In genomic region chr1:205750683-205751651, GRCh38 we compare ENCODE assay signal across 8 cellular contexts. TPM values are rescaled to one million over a fixed set of nuclear protein-coding genes. Genes with fewer than 3 reads are reported as not detected.
A peak's percentile ranks its signal among the peaks of the same experiment; 100 is the strongest.
DNase-seq lines count a peak whose midpoint lies in the region; ATAC-seq, FAIRE-seq and TF ChIP-seq lines count a peak whose summit lies in the region.

No MANE protein-coding gene starts in this region.

- peaks cover 21% of the 10 kb centered on the region for H3K4me1 Mint-ChIP-seq in osteocyte (ENCODE audit: unreplicated experiment)

- H3K36me3 ChIP-seq in Peyer's patch: no peaks in the 10 kb centered on the region

- peak overlapping the region; percentile 87 for H3K4me3 Mint-ChIP-seq in osteocyte (ENCODE audit: unreplicated experiment)

- peak overlapping the region; percentile 78 to 96 (median 92) for H3K4me3 ChIP-seq in Peyer's patch

- no peaks in the 10 kb centered on the region for H3K9me3 ChIP-seq in Peyer's patch

- peaks cover 21% of the 10 kb centered on the region for H3K27me3 Mint-ChIP-seq in osteocyte (ENCODE audit: unreplicated experiment)

- peak overlapping the region; percentile 97 for H3K27ac Mint-ChIP-seq in osteocyte (ENCODE audit: unreplicated experiment)

- H3K4me1 ChIP-seq in Peyer's patch: peaks cover 0 to 18% (median 8%) of the 10 kb centered on the region in 4 donors

- ATAC-seq in GM21360 (IDR thresholded peaks at IDR 0.05; ENCODE audit: unreplicated experiment) (no peak), GM18498 (IDR thresholded peaks at IDR 0.05; ENCODE audit: unreplicated experiment) (no peak)

- TF ChIP-seq CTCF in Peyer's patch (IDR thresholded peaks at IDR 0.05) (no peak), osteocyte (IDR thresholded peaks at IDR 0.05) (no peak)

- H3K9me3 Mint-ChIP-seq in osteocyte (ENCODE audit: unreplicated experiment): no peaks in the 10 kb centered on the region

- DNase-seq in DMS79 (lab: John Stamatoyannopoulos, UW): peak; percentile 70
- no peak for DNase-seq in DMS79 treated with DMSO at 0.1 percent for 48 hours (lab: John Stamatoyannopoulos, UW)
- no peak for DNase-seq in Peyer's patch
- no peak for DNase-seq in osteocyte (ENCODE audit: extremely low spot score, unreplicated experiment)
- no peak for DNase-seq in NCI-H2196 (lab: John Stamatoyannopoulos, UW; ENCODE audit: unreplicated experiment)

- H3K27me3 ChIP-seq in Peyer's patch: no peaks in the 10 kb centered on the region

- H3K36me3 Mint-ChIP-seq in osteocyte (ENCODE audit: unreplicated experiment): no peaks in the 10 kb centered on the region

- H3K27ac ChIP-seq in Peyer's patch: peak overlapping the region; percentile 98 to 100 (median 99)

- no peak for TF ChIP-seq POLR2A in Peyer's patch (IDR thresholded peaks at IDR 0.05)

- peak; percentile 33 for FAIRE-seq in endometrium (lab: Jason Lieb, UNC)

RNA-seq across cellular contexts. Expression of gene NUCKS1, which starts 1.0 kb away (rescaled TPM):
- 10 to 100 TPM; 21.1 to 64.5 (median 41.5) TPM for total RNA-seq in Peyer's patch
- total RNA-seq in osteocyte: 189 and 215 TPM in 2 replicates

RNA-seq across cellular contexts. Expression of gene RAB29, which starts 24.3 kb away (rescaled TPM):
- total RNA-seq in Peyer's patch (10 to 100 TPM in 3 of 4 donors, 1 to 10 TPM in 1; 8.3 to 96.6 (median 22.0) TPM), osteocyte (32.0 and 34.2 TPM in 2 replicates)
